Comparison of ENCODE assay signal across 8 cellular contexts in genomic region chr6:170088349-170088951, GRCh38.
DNase-seq lines count a peak whose midpoint lies in the region; ATAC-seq and TF ChIP-seq lines count a peak whose summit lies in the region.
"Had no signal": no experiment of that assay in that cellular context is flagged by ENCODE, and none has a peak within 500 bp of the region (broad histone marks: within the 10 kb centered on the region; RNA-seq: fewer than 3 reads in every experiment).

No MANE protein-coding gene starts in this region.

- 94% methylated on average over 22 of the region's 28 CpGs for WGBS in mammary epithelial cell (ENCODE audit: low coverage, missing lambda C conversion rate)

- H3K27ac ChIP-seq in effector memory CD4-positive, alpha-beta T cell (ENCODE audit: insufficient read depth, low read length, poor library complexity, severe bottlenecking) = peak overlapping the region; percentile 50
- H3K27ac ChIP-seq in mammary epithelial cell (ENCODE audit: insufficient read depth, low read depth, low read length) = no peak overlapping the region
- H3K27ac ChIP-seq: SJSA1 had no signal

- no peak overlapping the region for H3K4me2 ChIP-seq in mammary epithelial cell (ENCODE audit: insufficient read depth, low read depth, low read length)

- H4K20me1 ChIP-seq in mammary epithelial cell (ENCODE audit: insufficient read depth, low read length) = no peaks in the 10 kb centered on the region

- no peaks in the 10 kb centered on the region for H3K9me3 ChIP-seq in effector memory CD4-positive, alpha-beta T cell (ENCODE audit: control insufficient read depth, low read length)
- no peaks in the 10 kb centered on the region for H3K9me3 ChIP-seq in mammary epithelial cell (replicated peaks; ENCODE audit: insufficient read depth, low read length)

- peak overlapping the region; percentile 36 for H3K4me3 ChIP-seq in effector memory CD4-positive, alpha-beta T cell (ENCODE audit: insufficient read depth, low read depth, low read length, poor library complexity, severe bottlenecking)
- H3K4me3 ChIP-seq in mammary epithelial cell (replicated peaks in 1 of 3; ENCODE audit: insufficient read depth in 1 of 3, low read depth in 2 of 3, low read length in 3 of 3) = no peak overlapping the region
- H3K4me3 ChIP-seq: SJSA1 had no signal

- TF ChIP-seq CTCF in GM13977 (IDR thresholded peaks at IDR 0.05; ENCODE audit: extremely low read depth, insufficient read depth, missing control alignments) (no peak), mammary epithelial cell (conservative IDR thresholded peaks at IDR 0.05 in 1 of 2, IDR thresholded peaks at IDR 0.05 in 1 of 2; ENCODE audit: extremely low read depth in 1 of 2, insufficient read depth in 1 of 2, low read depth in 1 of 2, low read length in 2 of 2) (no peak)

- CTCF ChIA-PET in mammary epithelial cell (lab: Charles Lee; ENCODE audit: low non-redundant PET) = no interaction called here

- no peak overlapping the region for H3K9ac ChIP-seq in mammary epithelial cell (ENCODE audit: insufficient read depth, low read length)

- peaks cover 23% of the 10 kb centered on the region for H3K4me1 ChIP-seq in effector memory CD4-positive, alpha-beta T cell (ENCODE audit: control insufficient read depth, insufficient read depth, low read length, poor library complexity, severe bottlenecking)
- H3K4me1 ChIP-seq in mammary epithelial cell (ENCODE audit: insufficient read depth, low read length) = no peaks in the 10 kb centered on the region
- H3K4me1 ChIP-seq: SJSA1 had no signal

- H3K27me3 ChIP-seq in effector memory CD4-positive, alpha-beta T cell (replicated peaks; ENCODE audit: control insufficient read depth, insufficient read depth, low read length, poor library complexity, severe bottlenecking) = no peaks in the 10 kb centered on the region
- no peaks in the 10 kb centered on the region for H3K27me3 ChIP-seq in mammary epithelial cell (ENCODE audit: insufficient read depth, low read length)
- H3K27me3 ChIP-seq: SJSA1 had no signal

- no peak overlapping the region for H2AFZ ChIP-seq in mammary epithelial cell (ENCODE audit: low read depth, low read length)

- DNase-seq in effector memory CD4-positive, alpha-beta T cell = peak in 1 of 3 donors; percentile 15
- peak; percentile 37 for DNase-seq in stimulated activated naive CD8-positive, alpha-beta T cell treated with anti-CD3 and anti-CD28 coated beads, Interleukin-15, Interleukin-2, amounts not matched to agents 100 U/mL and 50 U/mL, for 24 hours
- DNase-seq in GM13977 (ENCODE audit: low spot score) (no peak), mammary epithelial cell (no peak)

- H3K36me3 ChIP-seq in effector memory CD4-positive, alpha-beta T cell (ENCODE audit: control insufficient read depth, insufficient read depth, low read length) = no peaks in the 10 kb centered on the region
- no peaks in the 10 kb centered on the region for H3K36me3 ChIP-seq in mammary epithelial cell (ENCODE audit: insufficient read depth, low read length)
- H3K36me3 ChIP-seq: SJSA1 had no signal

- no TSS peak for BruUV-seq in mammary epithelial cell (replicated peaks; lab: Mats Ljungman, UMichigan)

- dilution Hi-C loops in mammary epithelial cell (cut with HindIII; ENCODE audit: low sequenced_read_pairs) = no loop called here

- H3K79me2 ChIP-seq in mammary epithelial cell (ENCODE audit: insufficient read depth, low read length) = no peaks in the 10 kb centered on the region

- in situ Hi-C loops in GM13977 (cut with MboI; ENCODE audit: low pct_unique_long_range_greater_than_20kb, low sequenced_read_pairs, unreplicated experiment) (no loop called here), mammary epithelial cell (cut with MboI; ENCODE audit: low sequenced_read_pairs in 2 of 2) (no loop called here)

- ATAC-seq in GM21381 (IDR thresholded peaks at IDR 0.05; ENCODE audit: unreplicated experiment) (peak; percentile 6), HG03521 (IDR thresholded peaks at IDR 0.05; ENCODE audit: unreplicated experiment) (peak; percentile 13), GM19328 (IDR thresholded peaks at IDR 0.05; ENCODE audit: unreplicated experiment) (no peak)
- peak; percentile 14 for ATAC-seq in stimulated activated naive CD8-positive, alpha-beta T cell treated with anti-CD3 and anti-CD28 coated beads, Interleukin-15, Interleukin-2, amounts not matched to agents 100 U/mL and 50 U/mL, for 24 hours

- intact Hi-C loops in mammary epithelial cell (cut with micrococcal nuclease) = no loop called here
